In genomic region chr21:46289655-46290178, GRCh38 we compare ENCODE assay signal across 1 cellular context.
TF ChIP-seq lines count a peak whose summit lies in the region.

No MANE protein-coding gene starts in this region.

TF ChIP-seq in GM23338, 12 proteins besides CTCF, POLR2A, EP300 and RAD21 (continued from another document):
- TF ChIP-seq ETS1 (IDR thresholded peaks at IDR 0.05): no peak
- TF ChIP-seq STAT1 (IDR thresholded peaks at IDR 0.05; ENCODE audit: unreplicated experiment): no peak
- TF ChIP-seq EZH2phosphoT487 (IDR thresholded peaks at IDR 0.05; ENCODE audit: unreplicated experiment): no peak
- no peak for TF ChIP-seq CREB1 (CRISPR knock-in tag; IDR thresholded peaks at IDR 0.05; ENCODE audit: low read depth)
- no peak for TF ChIP-seq ZNF114 (CRISPR knock-in tag; IDR thresholded peaks at IDR 0.05)
- no peak for TF ChIP-seq POLR2AphosphoS5 (IDR thresholded peaks at IDR 0.05; ENCODE audit: low read depth)
- TF ChIP-seq ZNF331 (CRISPR knock-in tag; IDR thresholded peaks at IDR 0.05; ENCODE audit: low read depth): no peak
- TF ChIP-seq ZNF462 (CRISPR knock-in tag; IDR thresholded peaks at IDR 0.05): no peak
- TF ChIP-seq EZH2 (IDR thresholded peaks at IDR 0.05; ENCODE audit: low read depth, unreplicated experiment): no peak
- no peak for TF ChIP-seq NANOG (IDR thresholded peaks at IDR 0.05; ENCODE audit: borderline replicate concordance)
- no peak for TF ChIP-seq JUNB (IDR thresholded peaks at IDR 0.05; ENCODE audit: unreplicated experiment)
